In genomic region chr16:84271866-84272265, GRCh38 we compare ENCODE assay signal across 24 cellular contexts. TPM values are rescaled to one million over a fixed set of nuclear protein-coding genes. Genes with fewer than 3 reads are reported as not detected.
A peak's percentile ranks its signal among the peaks of the same experiment; 100 is the strongest.
DNase-seq lines count a peak whose midpoint lies in the region; ATAC-seq, FAIRE-seq and TF ChIP-seq lines count a peak whose summit lies in the region.
"Had no signal": no experiment of that assay in that cellular context is flagged by ENCODE, and none has a peak within 500 bp of the region (broad histone marks: within the 10 kb centered on the region; RNA-seq: fewer than 3 reads in every experiment).

No MANE protein-coding gene starts in this region.

- H3K27me3 ChIP-seq in K562 (ENCODE audit: control insufficient read depth in 2 of 2, insufficient read depth in 2 of 2, low read length in 2 of 2) (peaks cover 21 to 56% of the 10 kb centered on the region in 2 experiments), dorsolateral prefrontal cortex (peaks cover 0 to 4% (median 0%) of the 10 kb centered on the region in 45 donors)
- H3K27me3 ChIP-seq: MG63, Peyer's patch, SJCRH30 had no signal

- TF ChIP-seq POLR2A in K562 (conservative IDR thresholded peaks at IDR 0.05), result no peak

- POLR2A ChIA-PET in K562 (lab: Yijun Ruan, JAX), result no interaction called here

- ATAC-seq in K562 (no peak), SK-N-SH treated with all-trans-retinoic acid at 6 μM for 48 hours (no peak), HG02973 (IDR thresholded peaks at IDR 0.05; ENCODE audit: unreplicated experiment) (no peak)
- ATAC-seq: HCT116 had no signal

- intact Hi-C loops in K562 (cut with micrococcal nuclease) (no loop called here), dorsolateral prefrontal cortex (cut with DNase I) (no loop called here)

- in situ Hi-C loops in K562 (cut with MboI), result no loop called here

- CTCF ChIA-PET in K562 (lab: Yijun Ruan, JAX; ENCODE audit: low intra/inter-chr PET ratio), result no interaction called here

- H3K4me3 ChIP-seq in K562, result no peak overlapping the region
- H3K4me3 ChIP-seq in dorsolateral prefrontal cortex, result no peak overlapping the region
- H3K4me3 ChIP-seq: MG63, Peyer's patch, SJCRH30 had no signal

- peak; percentile 35 for FAIRE-seq in K562 (lab: Jason Lieb, UNC)
- FAIRE-seq: GM12891 had no signal

- no peak for TF ChIP-seq EP300 in K562 (IDR thresholded peaks at IDR 0.05; ENCODE audit: low read length)

- no peak overlapping the region for H3K9ac ChIP-seq in K562 (ENCODE audit: insufficient read depth in 1 of 2, low read depth in 2 of 2, low read length in 2 of 2)

- 0% methylated on average over 4 of the region's 4 CpGs for WGBS in K562 (ENCODE audit: insufficient coverage, low coverage, missing lambda C conversion rate)

- no peak overlapping the region for H3K27ac ChIP-seq in K562 (ENCODE audit: extremely low read depth, low read depth, low read length)
- no peak overlapping the region for H3K27ac ChIP-seq in dorsolateral prefrontal cortex
- H3K27ac ChIP-seq: Peyer's patch, SJCRH30 had no signal

- no peaks in the 10 kb centered on the region for H3K4me1 ChIP-seq in K562 (replicated peaks in 1 of 2; ENCODE audit: control insufficient read depth in 2 of 2, insufficient read depth in 2 of 2, low read length in 2 of 2)
- H3K4me1 ChIP-seq: Peyer's patch, SJCRH30 had no signal

- peak; percentile 59 for DNase-seq in NCI-H146 (lab: John Stamatoyannopoulos, UW)
- peak; percentile 18 for DNase-seq in NCI-H69 (lab: John Stamatoyannopoulos, UW)
- no peak for DNase-seq in K562 (ENCODE audit: extremely low read depth in 1 of 4, low spot score in 3 of 4)
- no peak for DNase-seq in dorsolateral prefrontal cortex
- DNase-seq in middle frontal gyrus (ENCODE audit: extremely low spot score, low spot score), result no peak
- DNase-seq: CD4-positive, CD25-positive, alpha-beta regulatory T cell; COR-L47; DMS 273 treated with DMSO at 0.1 percent for 48 hours; GOT3; Karpas-422; MG63; NCI-H1436 treated with DMSO at 0.1 percent for 48 hours; NCI-H2029 treated with DMSO at 0.1 percent for 48 hours; NCI-H2171 treated with DMSO at 0.1 percent for 48 hours; NCI-H446; Peyer's patch; SJCRH30 had no signal

- H4K20me1 ChIP-seq in K562 (replicated peaks; ENCODE audit: control insufficient read depth, insufficient read depth, low read length), result no peaks in the 10 kb centered on the region

- no peak for TF ChIP-seq RAD21 in K562 (CRISPR knock-in tag; conservative IDR thresholded peaks at IDR 0.05 in 1 of 2, IDR thresholded peaks at IDR 0.05 in 1 of 2)

- no peaks in the 10 kb centered on the region for H3K36me3 ChIP-seq in K562 (ENCODE audit: control insufficient read depth, insufficient read depth, low read length)
- H3K36me3 ChIP-seq: MG63, Peyer's patch, SJCRH30 had no signal

- H3K79me2 ChIP-seq in K562 (ENCODE audit: control insufficient read depth, insufficient read depth, low read length), result no peaks in the 10 kb centered on the region

- H3K4me2 ChIP-seq in K562 (ENCODE audit: insufficient read depth, low read length), result no peak overlapping the region

- no TSS peak for BruUV-seq in K562 (replicated peaks; lab: Mats Ljungman, UMichigan)

- H2AFZ ChIP-seq in K562 (ENCODE audit: low read depth, low read length), result no peak overlapping the region

- TF ChIP-seq CTCF in K562 (IDR thresholded peaks at IDR 0.05 in 2 of 3, conservative IDR thresholded peaks at IDR 0.05 in 1 of 3; ENCODE audit: insufficient read depth in 2 of 3, low read depth in 1 of 3, low read length in 3 of 3) (no peak), dorsolateral prefrontal cortex (IDR thresholded peaks at IDR 0.05 in 54 of 56, conservative IDR thresholded peaks at IDR 0.05 in 2 of 56; ENCODE audit: low read depth in 1 of 56, partially characterized antibody in 56 of 56) (no peak)

- H3K9me1 ChIP-seq in K562 (ENCODE audit: control insufficient read depth, insufficient read depth, low read length), result no peaks in the 10 kb centered on the region

- no peaks in the 10 kb centered on the region for H3K9me3 ChIP-seq in K562 (replicated peaks; ENCODE audit: control insufficient read depth, insufficient read depth, low read depth, low read length)
- H3K9me3 ChIP-seq: MG63, Peyer's patch, SJCRH30 had no signal

TF ChIP-seq in K562, 482 proteins besides CTCF, POLR2A, EP300 and RAD21 (continues in another document):
- TF ChIP-seq SMAD2 (IDR thresholded peaks at IDR 0.05; ENCODE audit: low read depth, low read length), result no peak
- TF ChIP-seq MLLT1 (IDR thresholded peaks at IDR 0.05), result no peak
- no peak for TF ChIP-seq ARID2 (IDR thresholded peaks at IDR 0.05)

TF ChIP-seq in SK-N-SH treated with all-trans-retinoic acid at 6 μM for 48 hours, 23 proteins besides CTCF, POLR2A, EP300 and RAD21 (continues in another document):
- TF ChIP-seq PATZ1 (CRISPR knock-in tag; IDR thresholded peaks at IDR 0.05; ENCODE audit: borderline replicate concordance) (no peak), SNAI2 (CRISPR knock-in tag; IDR thresholded peaks at IDR 0.05) (no peak), ZNF565 (CRISPR knock-in tag; conservative IDR thresholded peaks at IDR 0.05; ENCODE audit: low read depth) (no peak)

RNA-seq across cellular contexts. Expression of gene WFDC1, which starts 22.8 kb away (rescaled TPM):
- not detected in 2 replicates for total RNA-seq in K562 (2011; cell fraction: chromatin; rRNA removed; ENCODE audit: low replicate concordance)
- total RNA-seq in K562 (2011; cell fraction: nucleolus; rRNA removed), result not detected in 2 replicates
- total RNA-seq in K562 (2011; cell fraction: nucleoplasm; rRNA removed), result not detected in 2 replicates
- total RNA-seq in K562 (2014; rRNA removed) (not detected in 2 replicates), K562 (2014; rRNA removed; fragmentation: Illumina TruSeq; extraction: Trizol) (not detected in 2 replicates), K562 (2015; rRNA removed; fragmentation: Illumina TruSeq; extraction: Trizol) (not detected in 2 replicates), K562 (2021) (not detected in 2 replicates), dorsolateral prefrontal cortex (10 to 100 TPM in 85 of 120 experiments, 1 to 10 TPM in 35; 5.3 to 25.3 (median 11.9) TPM)
- polyA plus RNA-seq in K562 (2011; rRNA removed) (not detected in 2 replicates), K562 (2014; fragmentation: Illumina TruSeq; extraction: Trizol) (not detected in 2 replicates), K562 (2014; fragmentation: Nextera tagmentation; extraction: Ambion mirVana) (not detected), K562 (2014; rRNA removed) (not detected in 2 replicates)
- not detected in 2 replicates for polyA plus RNA-seq in K562 (2011; cell fraction: cytosol; rRNA removed)
- polyA plus RNA-seq in K562 (2011; cell fraction: nucleus; rRNA removed), result not detected in 2 replicates
- not detected in 2 replicates for polyA plus RNA-seq in K562 (2012)
- polyA minus RNA-seq in K562 (2011; rRNA and poly(A)+ RNA removed), result not detected in 2 replicates
- not detected in 2 replicates for polyA minus RNA-seq in K562 (2011; cell fraction: cytosol; rRNA and poly(A)+ RNA removed)
- polyA minus RNA-seq in K562 (2011; cell fraction: nucleus; rRNA and poly(A)+ RNA removed), result not detected in 2 replicates
- total RNA-seq: CD4-positive, CD25-positive, alpha-beta regulatory T cell; G401 had no signal
- polyA plus RNA-seq: CD4-positive, CD25-positive, alpha-beta regulatory T cell; IgD-negative memory B cell had no signal

RNA-seq across cellular contexts. Expression of gene KCNG4, which starts 32.1 kb away (rescaled TPM):
- total RNA-seq in K562 (2011; cell fraction: chromatin; rRNA removed; ENCODE audit: low replicate concordance), result not detected in 2 replicates
- total RNA-seq in K562 (2011; cell fraction: nucleolus; rRNA removed), result not detected in 2 replicates
- total RNA-seq in K562 (2011; cell fraction: nucleoplasm; rRNA removed), result not detected in 2 replicates
- total RNA-seq in K562 (2014; rRNA removed), result not detected in 2 replicates
- not detected in 2 replicates for total RNA-seq in K562 (2014; rRNA removed; fragmentation: Illumina TruSeq; extraction: Trizol)
- total RNA-seq in K562 (2015; rRNA removed; fragmentation: Illumina TruSeq; extraction: Trizol), result not detected in 2 replicates
- not detected in 2 replicates for total RNA-seq in K562 (2021)
- not detected in 2 replicates for polyA plus RNA-seq in K562 (2011; rRNA removed)
- not detected in 2 replicates for polyA plus RNA-seq in K562 (2011; cell fraction: cytosol; rRNA removed)
- not detected in 2 replicates for polyA plus RNA-seq in K562 (2011; cell fraction: nucleus; rRNA removed)
- polyA plus RNA-seq in K562 (2012), result not detected in 2 replicates
- polyA plus RNA-seq in K562 (2014; fragmentation: Illumina TruSeq; extraction: Trizol), result not detected in 2 replicates
- not detected for polyA plus RNA-seq in K562 (2014; fragmentation: Nextera tagmentation; extraction: Ambion mirVana)
- not detected in 2 replicates for polyA plus RNA-seq in K562 (2014; rRNA removed)
- polyA minus RNA-seq in K562 (2011; rRNA and poly(A)+ RNA removed), result not detected in 2 replicates
- polyA minus RNA-seq in K562 (2011; cell fraction: cytosol; rRNA and poly(A)+ RNA removed), result not detected in 2 replicates
- not detected in 2 replicates for polyA minus RNA-seq in K562 (2011; cell fraction: nucleus; rRNA and poly(A)+ RNA removed)
- total RNA-seq in dorsolateral prefrontal cortex, result 1 to 10 TPM in 16 of 120 experiments, under 1 TPM in 99, not detected in 5; 0.10 to 2.3 (median 0.54) TPM
- total RNA-seq: CD4-positive, CD25-positive, alpha-beta regulatory T cell; G401; Peyer's patch had no signal
- polyA plus RNA-seq: BJ; CD4-positive, CD25-positive, alpha-beta regulatory T cell; IgD-negative memory B cell had no signal

Comparison
In these comparisons a context has a peak if more than half of its experiments do, and no peak if none do; other contexts are left out.
1. DNase-seq: peak in NCI-H146 (single experiment) and NCI-H69 (single experiment); none in K562 (0 of 4), dorsolateral prefrontal cortex (0 of 10) and middle frontal gyrus (single experiment).
2. RNA of gene WFDC1, which starts 22.8 kb away (total RNA-seq): 5.3 to 25.3 TPM in dorsolateral prefrontal cortex; not detected in K562; every median in the first group is over 4 times any median in the second.